Comparison of ENCODE assay signal across 18 cellular contexts in the genomic region with DNA sequence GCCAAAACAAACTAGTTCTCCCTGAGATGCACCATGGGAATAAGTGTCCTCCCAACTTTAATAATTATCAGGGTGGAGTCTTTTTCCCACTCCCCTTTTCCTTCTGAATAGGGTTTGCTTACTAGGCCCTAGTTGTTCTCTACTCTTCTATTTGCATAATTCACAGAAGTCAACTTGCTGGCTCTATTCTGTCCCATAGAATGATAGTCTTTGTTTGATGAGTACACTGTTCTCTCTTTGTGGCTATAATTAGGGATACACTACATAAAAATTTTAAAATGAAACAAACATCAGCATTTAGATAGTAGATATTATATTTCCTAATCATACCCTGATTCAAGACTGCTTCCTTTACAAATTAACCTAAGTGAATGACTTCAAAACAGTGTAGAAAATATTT. TPM values are rescaled to one million over a fixed set of nuclear protein-coding genes. Genes with fewer than 3 reads are reported as not detected.
DNase-seq lines count a peak whose midpoint lies in the region; ATAC-seq lines count a peak whose summit lies in the region.
"Had no signal": no experiment of that assay in that cellular context is flagged by ENCODE, and none has a peak within 500 bp of the region (broad histone marks: within the 10 kb centered on the region; RNA-seq: fewer than 3 reads in every experiment).

No MANE protein-coding gene starts in this region.

- H2BK5ac ChIP-seq in neuronal stem cell (ENCODE audit: low read length), result no peak overlapping the region

- H3K14ac ChIP-seq in neuronal stem cell (ENCODE audit: low read length), result no peak overlapping the region

- no peak overlapping the region for H2AK5ac ChIP-seq in neuronal stem cell (ENCODE audit: low read depth, low read length)

- H3K27me3 ChIP-seq in neuronal stem cell (ENCODE audit: control insufficient read depth in 3 of 3, insufficient read depth in 3 of 3, low read depth in 1 of 3, low read length in 3 of 3), result no peaks in the 10 kb centered on the region
- H3K27me3 ChIP-seq: BLaER1 treated with 17β-estradiol and CSF1 and Interleukin-3, amounts not matched to agents 10 nM and 100 nM had no signal

- H2BK15ac ChIP-seq in neuronal stem cell (ENCODE audit: low read length), result no peak overlapping the region

- no peak overlapping the region for H3K9ac ChIP-seq in neuronal stem cell (ENCODE audit: low read depth, low read length, poor library complexity)
- H3K9ac ChIP-seq: BLaER1 treated with 17β-estradiol and CSF1 and Interleukin-3, amounts not matched to agents 10 nM and 100 nM; GM23248 had no signal

- no peak overlapping the region for H2AFZ ChIP-seq in neuronal stem cell (ENCODE audit: low read length)
- H2AFZ ChIP-seq: GM23248 had no signal

- H3K4me2 ChIP-seq in neuronal stem cell (ENCODE audit: insufficient read depth, low read length, poor library complexity, severe bottlenecking), result peak overlapping the region; percentile 11
- H3K4me2 ChIP-seq: A549; BLaER1 treated with 17β-estradiol and CSF1 and Interleukin-3, amounts not matched to agents 10 nM and 100 nM had no signal

- H2BK120ac ChIP-seq in neuronal stem cell (ENCODE audit: low read depth, low read length), result no peak overlapping the region

- H2BK12ac ChIP-seq in neuronal stem cell (ENCODE audit: low read length), result no peak overlapping the region

- DNase-seq in NCI-H748 (lab: John Stamatoyannopoulos, UW; ENCODE audit: unreplicated experiment) (peak; percentile 7), NCI-H748 treated with DMSO at 0.1 percent for 48 hours (lab: John Stamatoyannopoulos, UW) (no peak), inferior parietal cortex (ENCODE audit: extremely low spot score) (peak; percentile 31), neuronal stem cell (ENCODE audit: low spot score) (no peak), superior temporal gyrus (ENCODE audit: extremely low spot score) (peak; percentile 78), SW480 (ENCODE audit: low spot score) (no peak)
- DNase-seq: AML-193; Calu3; CD8-positive, alpha-beta T cell; DND-41; EL; GM23248 had no signal

- no peak overlapping the region for H3K23ac ChIP-seq in neuronal stem cell (ENCODE audit: low read depth, low read length, poor library complexity)

- peaks cover 0 to 16% of the 10 kb centered on the region in 2 donors for H3K4me1 ChIP-seq in neuronal stem cell (ENCODE audit: control insufficient read depth in 2 of 2, insufficient read depth in 1 of 2, low read depth in 1 of 2, low read length in 2 of 2)
- H3K4me1 ChIP-seq: A549; BLaER1 treated with 17β-estradiol and CSF1 and Interleukin-3, amounts not matched to agents 10 nM and 100 nM had no signal

- no peaks in the 10 kb centered on the region for H3K36me3 ChIP-seq in neuronal stem cell (replicated peaks in 1 of 2; ENCODE audit: control insufficient read depth in 2 of 2, insufficient read depth in 2 of 2, low read length in 2 of 2)
- H3K36me3 ChIP-seq: BLaER1 treated with 17β-estradiol and CSF1 and Interleukin-3, amounts not matched to agents 10 nM and 100 nM; HAP-1 had no signal

- no peaks in the 10 kb centered on the region for H3K79me1 ChIP-seq in neuronal stem cell (ENCODE audit: low read depth, low read length)

- H3K18ac ChIP-seq in neuronal stem cell (ENCODE audit: low read length), result no peak overlapping the region

- ATAC-seq in GM21737 (IDR thresholded peaks at IDR 0.05; ENCODE audit: unreplicated experiment) (no peak), HG03139 (IDR thresholded peaks at IDR 0.05; ENCODE audit: unreplicated experiment) (no peak)
- ATAC-seq: A549; CD8-positive, alpha-beta T cell had no signal

- H4K91ac ChIP-seq in neuronal stem cell (ENCODE audit: low read depth, low read length, poor library complexity), result no peak overlapping the region

- no peak overlapping the region for H3K4ac ChIP-seq in neuronal stem cell (ENCODE audit: low read length)

- H3K9me3 ChIP-seq in neuronal stem cell (replicated peaks in 1 of 2; ENCODE audit: control insufficient read depth in 2 of 2, insufficient read depth in 1 of 2, low read depth in 1 of 2, low read length in 2 of 2), result no peaks in the 10 kb centered on the region
- H3K9me3 ChIP-seq: A549; BLaER1 treated with 17β-estradiol and CSF1 and Interleukin-3, amounts not matched to agents 10 nM and 100 nM; HAP-1 had no signal

- H3K4me3 ChIP-seq in neuronal stem cell (ENCODE audit: low read length in 2 of 2), result no peak overlapping the region
- H3K4me3 ChIP-seq: A549; BLaER1 treated with 17β-estradiol and CSF1 and Interleukin-3, amounts not matched to agents 10 nM and 100 nM; GM23248; HAP-1 had no signal

- no peak overlapping the region for H4K8ac ChIP-seq in neuronal stem cell (ENCODE audit: low read depth, low read length)

- H3K27ac ChIP-seq in neuronal stem cell (replicated peaks; ENCODE audit: low read length), result no peak overlapping the region
- H3K27ac ChIP-seq: 22Rv1; A549; BLaER1 treated with 17β-estradiol and CSF1 and Interleukin-3, amounts not matched to agents 10 nM and 100 nM; GM23248 had no signal

RNA-seq across cellular contexts. Expression of gene PDHA2, which starts 10.3 kb away (rescaled TPM):
- not detected for polyA plus RNA-seq in neuronal stem cell (2013, experiment 1 of 2)
- polyA plus RNA-seq in neuronal stem cell (2013, experiment 2 of 2), result not detected
- polyA plus RNA-seq: A549, GM23248 had no signal

Comparison
In these comparisons a context has a peak if more than half of its experiments do, and no peak if none do; other contexts are left out.
1. DNase-seq: peak in NCI-H748 (single experiment), inferior parietal cortex (single experiment) and superior temporal gyrus (single experiment); none in NCI-H748 treated with DMSO at 0.1 percent for 48 hours (single experiment), neuronal stem cell (single experiment) and SW480 (single experiment).